In the genomic region with DNA sequence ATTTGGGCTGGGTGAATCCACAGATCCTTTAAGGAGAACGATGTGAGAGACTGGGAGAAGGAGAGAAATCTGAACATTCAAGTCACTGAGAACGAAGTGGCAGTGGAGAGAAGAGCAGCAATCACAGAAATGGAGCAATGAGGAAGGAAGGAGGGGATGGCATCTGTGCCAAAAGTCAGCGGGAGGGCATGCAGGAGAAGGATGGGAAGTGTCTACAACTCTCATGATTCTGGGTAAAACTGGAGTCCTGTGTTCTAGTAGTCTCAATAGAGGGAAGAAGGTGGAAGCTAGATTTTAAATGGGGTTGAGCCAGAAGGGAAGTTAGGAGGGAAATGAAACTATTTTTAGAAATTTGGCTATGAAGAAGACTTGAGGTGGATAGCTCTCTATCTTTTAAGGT, we compare ENCODE assay signal across 15 cellular contexts. TPM values are rescaled to one million over a fixed set of nuclear protein-coding genes. Genes with fewer than 3 reads are reported as not detected.
DNase-seq lines count a peak whose midpoint lies in the region; ATAC-seq and TF ChIP-seq lines count a peak whose summit lies in the region.
"Had no signal": no experiment of that assay in that cellular context is flagged by ENCODE, and none has a peak within 500 bp of the region (broad histone marks: within the 10 kb centered on the region; RNA-seq: fewer than 3 reads in every experiment).

No MANE protein-coding gene starts in this region.

- POLR2A ChIA-PET in Panc1 (lab: Charles Lee) = no interaction called here
- POLR2A ChIA-PET in CD4-positive, alpha-beta memory T cell (lab: Charles Lee; ENCODE audit: partially characterized antibody) = no interaction called here

- in situ Hi-C loops in Panc1 (cut with HindIII; ENCODE audit: low pct_unique_long_range_greater_than_20kb, low sequenced_read_pairs) = no loop called here

- H3K9me3 Mint-ChIP-seq in immature natural killer cell = no peaks in the 10 kb centered on the region
- H3K9me3 Mint-ChIP-seq in type B pancreatic cell = peaks cover 9% of the 10 kb centered on the region
- H3K9me3 Mint-ChIP-seq in activated T-cell treated with anti-CD3 and anti-CD28 coated beads, Interleukin-2, amount 50 U/mL, for 4 hours = no peaks in the 10 kb centered on the region
- H3K9me3 Mint-ChIP-seq in CD4-positive, alpha-beta memory T cell = no peaks in the 10 kb centered on the region

- no peaks in the 10 kb centered on the region for H3K9me3 ChIP-seq in Panc1 (ENCODE audit: control insufficient read depth, insufficient read depth, low read depth, low read length)
- H3K9me3 ChIP-seq in CD4-positive, alpha-beta memory T cell (ENCODE audit: control insufficient read depth in 1 of 2, low read length in 2 of 2) = no peaks in the 10 kb centered on the region
- H3K9me3 ChIP-seq: A549 had no signal

- H3K36me3 ChIP-seq in Panc1 (ENCODE audit: control insufficient read depth, insufficient read depth, low read length) = no peaks in the 10 kb centered on the region
- H3K36me3 ChIP-seq in CD4-positive, alpha-beta memory T cell (ENCODE audit: insufficient read depth, low read length) = no peaks in the 10 kb centered on the region

- no peaks in the 10 kb centered on the region for H3K36me3 Mint-ChIP-seq in immature natural killer cell
- no peaks in the 10 kb centered on the region for H3K36me3 Mint-ChIP-seq in type B pancreatic cell
- no peaks in the 10 kb centered on the region for H3K36me3 Mint-ChIP-seq in activated T-cell treated with anti-CD3 and anti-CD28 coated beads, Interleukin-2, amount 50 U/mL, for 4 hours (ENCODE audit: insufficient read depth)
- no peaks in the 10 kb centered on the region for H3K36me3 Mint-ChIP-seq in CD4-positive, alpha-beta memory T cell

- peak; percentile 66 for DNase-seq in Ammon's horn (ENCODE audit: low spot score)
- peak; percentile 1 for DNase-seq in NB4 (ENCODE audit: low read depth)
- no peak for DNase-seq in Panc1 (ENCODE audit: low read depth, low spot score)
- no peak for DNase-seq in immature natural killer cell
- no peak for DNase-seq in type B pancreatic cell (ENCODE audit: extremely low spot score, unreplicated experiment)
- DNase-seq in activated T-cell treated with anti-CD3 and anti-CD28 coated beads, Interleukin-2, amount 50 U/mL, for 4 hours = no peak
- DNase-seq in iPS-NIHi7 (ENCODE audit: extremely low spot score) = no peak
- DNase-seq in CD4-positive, alpha-beta memory T cell = no peak
- DNase-seq: DMS53, H7 had no signal

- H3K27me3 Mint-ChIP-seq in immature natural killer cell (ENCODE audit: low read depth in 3 of 3) (peaks cover 6 to 14% (median 14%) of the 10 kb centered on the region in 3 donors), type B pancreatic cell (peaks cover 26% of the 10 kb centered on the region)
- H3K27me3 Mint-ChIP-seq in activated T-cell treated with anti-CD3 and anti-CD28 coated beads, Interleukin-2, amount 50 U/mL, for 4 hours (ENCODE audit: low read depth) = peaks cover 8% of the 10 kb centered on the region
- H3K27me3 Mint-ChIP-seq in CD4-positive, alpha-beta memory T cell = peaks cover 12 to 15% of the 10 kb centered on the region in 2 donors

- CTCF ChIA-PET in Panc1 (lab: Charles Lee) = no interaction called here
- CTCF ChIA-PET in CD4-positive, alpha-beta memory T cell (lab: Charles Lee; ENCODE audit: partially characterized antibody) = no interaction called here

- peaks cover 32 to 37% of the 10 kb centered on the region in 2 donors for H3K4me1 Mint-ChIP-seq in immature natural killer cell
- H3K4me1 Mint-ChIP-seq in type B pancreatic cell (ENCODE audit: unreplicated experiment) = peaks cover under 1% of the 10 kb centered on the region
- H3K4me1 Mint-ChIP-seq in activated T-cell treated with anti-CD3 and anti-CD28 coated beads, Interleukin-2, amount 50 U/mL, for 4 hours (ENCODE audit: low read depth) = peaks cover 11% of the 10 kb centered on the region
- peaks cover 8 to 12% (median 11%) of the 10 kb centered on the region in 4 donors for H3K4me1 Mint-ChIP-seq in CD4-positive, alpha-beta memory T cell

- H3K27ac Mint-ChIP-seq in immature natural killer cell (peak overlapping the region in 5 of 6 donors; percentile 2 to 50 (median 14)), type B pancreatic cell (no peak overlapping the region)
- peak overlapping the region in 1 of 7 donors; percentile 1 for H3K27ac Mint-ChIP-seq in CD4-positive, alpha-beta memory T cell
- H3K27ac Mint-ChIP-seq: GM23338 had no signal

- peak overlapping the region; percentile 45; the same call in 1 of the 2 replicates for H3K27ac ChIP-seq in Panc1 (ENCODE audit: low read length)
- no peak overlapping the region for H3K27ac ChIP-seq in CD4-positive, alpha-beta memory T cell (ENCODE audit: low read depth, low read length)
- H3K27ac ChIP-seq: A549 had no signal

- TF ChIP-seq POLR2A in NB4 (IDR thresholded peaks at IDR 0.05; ENCODE audit: extremely low read depth, insufficient read length) = no peak

- no peaks in the 10 kb centered on the region; the same call in 1 of the 2 replicates for H3K4me1 ChIP-seq in Panc1 (ENCODE audit: control insufficient read depth, insufficient read depth, low read length)
- peaks cover 8% of the 10 kb centered on the region for H3K4me1 ChIP-seq in CD4-positive, alpha-beta memory T cell (ENCODE audit: insufficient read depth, low read length)
- H3K4me1 ChIP-seq: A549 had no signal

- H3K27me3 ChIP-seq in Panc1 (ENCODE audit: control insufficient read depth, insufficient read depth, low read length) = no peaks in the 10 kb centered on the region
- no peaks in the 10 kb centered on the region for H3K27me3 ChIP-seq in CD4-positive, alpha-beta memory T cell (ENCODE audit: insufficient read depth, low read length)

- no peak for TF ChIP-seq CTCF in NB4 (IDR thresholded peaks at IDR 0.05; ENCODE audit: low read depth, low read length)
- no peak for TF ChIP-seq CTCF in Panc1 (IDR thresholded peaks at IDR 0.05)
- no peak for TF ChIP-seq CTCF in type B pancreatic cell (conservative IDR thresholded peaks at IDR 0.05)

- no peak overlapping the region for H3K4me3 ChIP-seq in NB4 (ENCODE audit: low read depth, low read length)
- no peak overlapping the region for H3K4me3 ChIP-seq in Panc1 (ENCODE audit: low read depth in 2 of 2, low read length in 2 of 2)
- no peak overlapping the region for H3K4me3 ChIP-seq in CD4-positive, alpha-beta memory T cell (ENCODE audit: low read length in 2 of 2)
- H3K4me3 ChIP-seq: A549, GM12878, GM23338 had no signal

- intact Hi-C loops in Panc1 (cut with micrococcal nuclease; ENCODE audit: unreplicated experiment) = no loop called here
- intact Hi-C loops in CD4-positive, alpha-beta memory T cell (cut with micrococcal nuclease) = no loop called here

- ATAC-seq in Panc1 = no peak
- no peak for ATAC-seq in activated T-cell treated with anti-CD3 and anti-CD28 coated beads, Interleukin-2, amount 50 U/mL, for 4 hours
- ATAC-seq: A549, GM12878, GM23338 had no signal

- peak overlapping the region in 2 of 5 donors; percentile 10 to 28 for H3K4me3 Mint-ChIP-seq in immature natural killer cell
- H3K4me3 Mint-ChIP-seq in type B pancreatic cell = no peak overlapping the region
- no peak overlapping the region for H3K4me3 Mint-ChIP-seq in activated T-cell treated with anti-CD3 and anti-CD28 coated beads, Interleukin-2, amount 50 U/mL, for 4 hours
- H3K4me3 Mint-ChIP-seq in CD4-positive, alpha-beta memory T cell = no peak overlapping the region
- H3K4me3 Mint-ChIP-seq: GM23338 had no signal

- BruUV-seq in Panc1 (replicated peaks; lab: Mats Ljungman, UMichigan) = no TSS peak

RNA-seq across cellular contexts. Expression of a gene that starts 39.1 kb away (rescaled TPM):
- not detected for total RNA-seq in Panc1 (2021; ENCODE audit: unreplicated experiment)
- polyA plus RNA-seq in Panc1 (2012; ENCODE audit: insufficient read length) = not detected
- not detected for polyA plus RNA-seq in immature natural killer cell
- total RNA-seq in type B pancreatic cell (ENCODE audit: low replicate concordance) = not detected in 2 replicates
- total RNA-seq in activated T-cell treated with anti-CD3 and anti-CD28 coated beads, Interleukin-2, amount 50 U/mL, for 4 hours = under 1 TPM in 1 of 3 donors, not detected in 2; 0.13 TPM
- not detected for total RNA-seq in CD4-positive, alpha-beta memory T cell
- under 1 TPM in 1 of 2 donors, not detected in 1; 0.10 TPM for polyA plus RNA-seq in CD4-positive, alpha-beta memory T cell
- total RNA-seq: GM12878 had no signal
- polyA plus RNA-seq: A549, AG04450, BJ, GM12878 had no signal

Comparison
In these comparisons a context has a peak if more than half of its experiments do, and no peak if none do; other contexts are left out.
1. DNase-seq: peak in Ammon's horn (single experiment) and NB4 (single experiment); none in Panc1 (single experiment), immature natural killer cell (0 of 3), type B pancreatic cell (single experiment), activated T-cell treated with anti-CD3 and anti-CD28 coated beads, Interleukin-2, amount 50 U/mL, for 4 hours (single experiment), iPS-NIHi7 (single experiment) and CD4-positive, alpha-beta memory T cell (0 of 5).